Comparison of ENCODE assay signal across 13 cellular contexts in genomic region chr2:85873679-85874078, GRCh38. TPM values are rescaled to one million over a fixed set of nuclear protein-coding genes. Genes with fewer than 3 reads are reported as not detected.
DNase-seq lines count a peak whose midpoint lies in the region; ATAC-seq and TF ChIP-seq lines count a peak whose summit lies in the region.
"Had no signal": no experiment of that assay in that cellular context is flagged by ENCODE, and none has a peak within 500 bp of the region (broad histone marks: within the 10 kb centered on the region; RNA-seq: fewer than 3 reads in every experiment).

No MANE protein-coding gene starts in this region.

- no peak for ATAC-seq in CD8-positive, alpha-beta T cell
- ATAC-seq in left lobe of liver = no peak
- ATAC-seq: Right ventricle myocardium inferior had no signal

- peaks cover 24% of the 10 kb centered on the region for H3K4me1 ChIP-seq in CD8-positive, alpha-beta T cell (ENCODE audit: insufficient read depth, low read length)
- H3K4me1 ChIP-seq in transverse colon = peaks cover 0 to 4% (median 0%) of the 10 kb centered on the region in 4 donors

- no peak for TF ChIP-seq POLR2A in transverse colon (IDR thresholded peaks at IDR 0.05)

- H3K9me3 ChIP-seq in CD8-positive, alpha-beta T cell (ENCODE audit: low read length) = no peaks in the 10 kb centered on the region
- no peaks in the 10 kb centered on the region for H3K9me3 ChIP-seq in transverse colon

- CTCF ChIA-PET in CD8-positive, alpha-beta T cell (lab: Charles Lee) = interaction anchor here (0.6 to 0.7 kb wide), 2 partner anchors 14 to 43 kb away, joined by 3 read pairs; no protein-coding TSS in a partner anchor

- no peaks in the 10 kb centered on the region for H3K36me3 ChIP-seq in CD8-positive, alpha-beta T cell (ENCODE audit: insufficient read depth, low read length)
- H3K36me3 ChIP-seq in transverse colon = no peaks in the 10 kb centered on the region

- WGBS in transverse colon (ENCODE audit: low coverage in 1 of 2), 2 donors = 94 to 100% methylated on average over 1 to 4 of the region's 4 CpGs

- DNase-seq in CD8-positive, alpha-beta T cell = peak in 1 of 7 experiments; percentile 29
- DNase-seq in GM13977 (ENCODE audit: low spot score) (no peak), left lobe of liver (ENCODE audit: low spot score) (peak; percentile 24), transverse colon (no peak), KBM-7 (no peak), AG08395 (ENCODE audit: low spot score) (no peak)
- DNase-seq: activated CD4-positive, alpha-beta T cell treated with anti-CD3 and anti-CD28 coated beads for 4 hours; activated naive CD4-positive, alpha-beta T cell treated with anti-CD3 and anti-CD28 coated beads, Interleukin-2, amount 50 U/mL, for 16 hours; effector CD4-positive, alpha-beta T cell; NCI-H187 treated with DMSO at 0.1 percent for 48 hours had no signal

- peak; percentile 30 for TF ChIP-seq CTCF in CD8-positive, alpha-beta T cell (IDR thresholded peaks at IDR 0.05)
- TF ChIP-seq CTCF in GM13977 (IDR thresholded peaks at IDR 0.05; ENCODE audit: extremely low read depth, insufficient read depth, missing control alignments) (peak; percentile 15), WI38 (IDR thresholded peaks at IDR 0.05; ENCODE audit: low read depth, low read length) (peak; percentile 23; the same call in 1 of the 2 replicates), transverse colon (IDR thresholded peaks at IDR 0.05) (peak in 1 of 5 experiments; percentile 12)

- no peak overlapping the region for H3K27ac ChIP-seq in CD8-positive, alpha-beta T cell (ENCODE audit: low read depth, low read length)
- no peak overlapping the region for H3K27ac ChIP-seq in transverse colon
- H3K27ac ChIP-seq: HL-60 had no signal

- H3K4me3 Mint-ChIP-seq in CD8-positive, alpha-beta T cell = no peak overlapping the region

- no peaks in the 10 kb centered on the region for H3K27me3 ChIP-seq in CD8-positive, alpha-beta T cell (ENCODE audit: insufficient read depth, low read length)
- no peaks in the 10 kb centered on the region for H3K27me3 ChIP-seq in transverse colon

- TF ChIP-seq EP300 in transverse colon (IDR thresholded peaks at IDR 0.05; ENCODE audit: low read depth) = no peak

- POLR2A ChIA-PET in CD8-positive, alpha-beta T cell (lab: Charles Lee) = no interaction called here

- in situ Hi-C loops in GM13977 (cut with MboI; ENCODE audit: low pct_unique_long_range_greater_than_20kb, low sequenced_read_pairs, unreplicated experiment) = no loop called here
- in situ Hi-C loops in transverse colon (cut with MboI; ENCODE audit: low pct_ligation_motif_present in 1 of 4, low pct_unique_long_range_greater_than_20kb in 1 of 4, low sequenced_read_pairs in 3 of 4) = no loop called here
- in situ Hi-C loops in KBM-7 (cut with MboI; ENCODE audit: low pct_unique_long_range_greater_than_20kb, low sequenced_read_pairs) = no loop called here

- H3K4me1 Mint-ChIP-seq in CD8-positive, alpha-beta T cell (ENCODE audit: low read depth) = peaks cover 69% of the 10 kb centered on the region

- H3K27me3 Mint-ChIP-seq in CD8-positive, alpha-beta T cell (ENCODE audit: low read depth) = no peaks in the 10 kb centered on the region

- no peak overlapping the region for H3K27ac Mint-ChIP-seq in CD8-positive, alpha-beta T cell

- H3K9me3 Mint-ChIP-seq in CD8-positive, alpha-beta T cell = no peaks in the 10 kb centered on the region

- intact Hi-C loops in CD8-positive, alpha-beta T cell (cut with DNase I, micrococcal nuclease) = no loop called here
- intact Hi-C loops in transverse colon (cut with DNase I; ENCODE audit: low total_unique reads) = no loop called here

- H3K4me3 ChIP-seq in CD8-positive, alpha-beta T cell (ENCODE audit: low read depth, low read length) = no peak overlapping the region
- H3K4me3 ChIP-seq in WI38 (ENCODE audit: low read depth, low read length) (no peak overlapping the region), transverse colon (no peak overlapping the region)

- peaks cover 38% of the 10 kb centered on the region for H3K36me3 Mint-ChIP-seq in CD8-positive, alpha-beta T cell

RNA-seq across cellular contexts. Expression of gene ST3GAL5, which starts 15.1 kb away (rescaled TPM):
- 100 to 1,000 TPM; 110 to 115 TPM for total RNA-seq in CD8-positive, alpha-beta T cell
- total RNA-seq in left lobe of liver (12.8 TPM), transverse colon (10 to 100 TPM in 2 of 4 donors, 1 to 10 TPM in 2; 3.0 to 20.2 (median 13.6) TPM)
